In the genomic region with DNA sequence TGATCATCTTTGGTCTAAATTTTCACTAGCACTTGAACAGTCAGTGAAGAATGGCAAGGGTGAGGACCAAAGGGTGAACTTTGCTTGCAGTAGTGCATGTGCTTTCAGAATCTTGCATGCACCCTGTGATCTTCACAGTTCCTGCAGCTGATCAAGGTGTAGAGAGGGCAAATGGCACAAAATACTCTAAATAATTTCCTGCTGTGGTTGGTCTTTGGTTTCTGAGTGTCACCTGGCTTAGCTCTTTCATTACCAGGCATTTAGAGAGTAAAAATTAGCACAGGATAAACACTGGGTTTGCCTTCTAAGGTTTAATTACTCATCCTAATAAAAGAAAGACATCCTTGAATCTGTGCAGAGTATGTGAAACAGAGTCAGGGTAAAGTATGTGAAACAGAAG, we compare ENCODE assay signal across 10 cellular contexts. TPM values are rescaled to one million over a fixed set of nuclear protein-coding genes. Genes with fewer than 3 reads are reported as not detected.
DNase-seq lines count a peak whose midpoint lies in the region; ATAC-seq and TF ChIP-seq lines count a peak whose summit lies in the region.
"Had no signal": no experiment of that assay in that cellular context is flagged by ENCODE, and none has a peak within 500 bp of the region (broad histone marks: within the 10 kb centered on the region; RNA-seq: fewer than 3 reads in every experiment).

No MANE protein-coding gene starts in this region.

- peak overlapping the region; percentile 47 for H3K4me2 ChIP-seq in PC-3 (ENCODE audit: low read length)
- no peak overlapping the region for H3K4me2 ChIP-seq in mesendoderm (ENCODE audit: low read length)

- H4K8ac ChIP-seq in mesendoderm (ENCODE audit: low read depth, low read length) = no peak overlapping the region

- peak; percentile 46 for ATAC-seq in GM18517 (IDR thresholded peaks at IDR 0.05; ENCODE audit: unreplicated experiment)
- peak; percentile 64 for ATAC-seq in PC-3
- no peak for ATAC-seq in gastroesophageal sphincter
- no peak for ATAC-seq in GM21526 (IDR thresholded peaks at IDR 0.05; ENCODE audit: low FRiP score, unreplicated experiment)

- H3K27me3 ChIP-seq in PC-3 (ENCODE audit: low read length) (no peaks in the 10 kb centered on the region), mesendoderm (ENCODE audit: insufficient read depth, low read length, poor library complexity) (no peaks in the 10 kb centered on the region), gastroesophageal sphincter (no peaks in the 10 kb centered on the region)

- H3K4me1 ChIP-seq in PC-3 (ENCODE audit: insufficient read depth, low read length) (peaks cover 78% of the 10 kb centered on the region), mesendoderm (ENCODE audit: control insufficient read depth, low read depth, low read length) (peaks cover 2% of the 10 kb centered on the region), gastroesophageal sphincter (peaks cover 28 to 100% (median 40%) of the 10 kb centered on the region in 3 donors)

- no TSS peak for BruUV-seq in PC-3 (replicated peaks; lab: Mats Ljungman, UMichigan)

- no peak overlapping the region for H2AK5ac ChIP-seq in mesendoderm (ENCODE audit: low read length)

- peaks cover 96% of the 10 kb centered on the region for H3K4me1 Mint-ChIP-seq in HFFc6 (ENCODE audit: low read depth)

- H3K9ac ChIP-seq in PC-3 (ENCODE audit: low read length) = no peak overlapping the region
- no peak overlapping the region for H3K9ac ChIP-seq in mesendoderm (ENCODE audit: low read length)

- H3K79me1 ChIP-seq in mesendoderm (ENCODE audit: low read length) = peaks cover 8% of the 10 kb centered on the region

- peaks cover 46% of the 10 kb centered on the region for H3K36me3 Mint-ChIP-seq in HFFc6 (ENCODE audit: low read depth)

- H3K56ac ChIP-seq in mesendoderm (ENCODE audit: low read length) = no peak overlapping the region

- CTCF ChIA-PET in PC-3 (lab: Charles Lee) = interaction anchor here (0.8 to 1.4 kb wide), 2 partner anchors 150 to 397 kb away, joined by 3 to 5 read pairs; no protein-coding TSS in a partner anchor

- H3K4me3 ChIP-seq in PC-3 (ENCODE audit: low read length) = peak overlapping the region; percentile 24
- H3K4me3 ChIP-seq in mesendoderm (ENCODE audit: low read length) = no peak overlapping the region
- H3K4me3 ChIP-seq in gastroesophageal sphincter = peak overlapping the region in 1 of 2 donors; percentile 17
- H3K4me3 ChIP-seq: K562, lower lobe of right lung had no signal

- H4K20me1 ChIP-seq in PC-3 (ENCODE audit: low read length) = peaks cover 98% of the 10 kb centered on the region

- H3K27me3 Mint-ChIP-seq in HFFc6 (ENCODE audit: insufficient read depth) = peaks cover 3% of the 10 kb centered on the region

- H3K79me2 ChIP-seq in PC-3 (ENCODE audit: low read length) (peaks cover 100% of the 10 kb centered on the region), mesendoderm (ENCODE audit: control insufficient read depth, insufficient read depth, low read length) (peaks cover 34% of the 10 kb centered on the region)

- H2AFZ ChIP-seq in PC-3 (ENCODE audit: low read length) = no peak overlapping the region

- no peak for TF ChIP-seq EP300 in gastroesophageal sphincter (IDR thresholded peaks at IDR 0.05)

- TF ChIP-seq CTCF in HFFc6 (IDR thresholded peaks at IDR 0.05) = no peak
- no peak for TF ChIP-seq CTCF in PC-3 (conservative IDR thresholded peaks at IDR 0.05; ENCODE audit: low read depth, low read length)
- no peak for TF ChIP-seq CTCF in gastroesophageal sphincter (IDR thresholded peaks at IDR 0.05)

- POLR2A ChIA-PET in PC-3 (lab: Charles Lee; ENCODE audit: unreplicated experiment) = interaction anchor here (0.6 kb wide), 1 partner anchor 12 kb away, joined by 4 read pairs; no protein-coding TSS in a partner anchor

- H3K36me3 ChIP-seq in PC-3 (ENCODE audit: low read depth, low read length) (peaks cover 55% of the 10 kb centered on the region), mesendoderm (ENCODE audit: control insufficient read depth, insufficient read depth, low read length) (no peaks in the 10 kb centered on the region), gastroesophageal sphincter (peaks cover 0 to under 1% of the 10 kb centered on the region in 2 donors)
- H3K36me3 ChIP-seq: lower lobe of right lung had no signal

- TF ChIP-seq POLR2A in gastroesophageal sphincter (IDR thresholded peaks at IDR 0.05) = no peak

- H3K4ac ChIP-seq in mesendoderm (ENCODE audit: low read depth, low read length) = no peak overlapping the region

- no peaks in the 10 kb centered on the region for H3F3A ChIP-seq in PC-3 (ENCODE audit: low read length, unreplicated experiment)

- no peak overlapping the region for H3K23ac ChIP-seq in mesendoderm (ENCODE audit: low read length)

- peak overlapping the region; percentile 89 for H3K27ac Mint-ChIP-seq in HFFc6

- no peaks in the 10 kb centered on the region for H3K9me3 ChIP-seq in PC-3 (ENCODE audit: low read length)
- no peaks in the 10 kb centered on the region for H3K9me3 ChIP-seq in gastroesophageal sphincter
- H3K9me3 ChIP-seq: lower lobe of right lung had no signal

- H4K5ac ChIP-seq in mesendoderm (ENCODE audit: low read length) = no peak overlapping the region

- H3K9me3 Mint-ChIP-seq in HFFc6 = no peaks in the 10 kb centered on the region

- H3K27ac ChIP-seq in PC-3 (ENCODE audit: low read length) (no peak overlapping the region), mesendoderm (ENCODE audit: low read depth, low read length) (no peak overlapping the region), gastroesophageal sphincter (no peak overlapping the region)
- H3K27ac ChIP-seq: lower lobe of right lung had no signal

- intact Hi-C loops in PC-3 (cut with micrococcal nuclease) = no loop called here

- no peak overlapping the region for H3K18ac ChIP-seq in mesendoderm (ENCODE audit: low read length)

- H2BK15ac ChIP-seq in mesendoderm (replicated peaks; ENCODE audit: low read depth) = no peak overlapping the region

- H2BK5ac ChIP-seq in mesendoderm (ENCODE audit: low read length) = no peak overlapping the region

- H2BK120ac ChIP-seq in mesendoderm (ENCODE audit: low read depth, low read length) = no peak overlapping the region

- DNase-seq in HFFc6 (no peak), PC-3 (no peak), mesendoderm (peak; percentile 21), SW 1271 (lab: John Stamatoyannopoulos, UW) (no peak), cerebellar nuclear complex (lab: John Stamatoyannopoulos, UW) (no peak)
- DNase-seq: lower lobe of right lung had no signal

- peak overlapping the region; percentile 71 for H3K4me3 Mint-ChIP-seq in HFFc6

- no peaks in the 10 kb centered on the region for H3K9me2 ChIP-seq in PC-3 (replicated peaks; ENCODE audit: low read length)

RNA-seq across cellular contexts. Expression of a gene that starts 11.4 kb away (rescaled TPM):
- total RNA-seq in HFFc6 (2021; fragmentation: NEBNext Ultra II Directional; extraction: Animal tissue kit (Norgen Biotek cat#: 25700)) = 10 to 100 TPM; 60.6 to 78.0 (median 67.4) TPM
- total RNA-seq in PC-3 (2014; rRNA removed) (84.7 and 85.5 TPM in 2 replicates), gastroesophageal sphincter (100 to 1,000 TPM in 1 of 4 donors, 10 to 100 TPM in 3; 49.8 to 144 (median 72.6) TPM)
- 3.8 TPM for polyA plus RNA-seq in mesendoderm (2013, experiment 1 of 2)
- polyA plus RNA-seq in mesendoderm (2013, experiment 2 of 2) = 4.3 TPM

Comparison
In these comparisons a context has a peak if more than half of its experiments do, and no peak if none do; other contexts are left out.
1. ATAC-seq: peak in GM18517 (single experiment) and PC-3 (single experiment); none in gastroesophageal sphincter (single experiment) and GM21526 (single experiment).